In genomic region chr6:108002365-108003221, GRCh38 we compare ENCODE assay signal across 10 cellular contexts. TPM values are rescaled to one million over a fixed set of nuclear protein-coding genes. Genes with fewer than 3 reads are reported as not detected.
DNase-seq lines count a peak whose midpoint lies in the region; ATAC-seq, FAIRE-seq and TF ChIP-seq lines count a peak whose summit lies in the region.
"Had no signal": no experiment of that assay in that cellular context is flagged by ENCODE, and none has a peak within 500 bp of the region (broad histone marks: within the 10 kb centered on the region; RNA-seq: fewer than 3 reads in every experiment).

No MANE protein-coding gene starts in this region.

- dilution Hi-C loops in keratinocyte (cut with MboI; ENCODE audit: extremely low pct_ligation_motif_present, low sequenced_read_pairs): no loop called here

- peak overlapping the region; percentile 28 for H3K27ac Mint-ChIP-seq in astrocyte (ENCODE audit: unreplicated experiment)
- H3K27ac Mint-ChIP-seq in naive thymus-derived CD4-positive, alpha-beta T cell: no peak overlapping the region
- H3K27ac Mint-ChIP-seq: stimulated activated effector memory CD8-positive, alpha-beta T cell treated with anti-CD3 and anti-CD28 coated beads, Interleukin-12 subunit alpha, Interleukin-12 subunit beta, amount 100 ng/mL, for 72 hours had no signal

- H3K36me3 ChIP-seq in astrocyte (ENCODE audit: insufficient read depth, low read length) (no peaks in the 10 kb centered on the region), keratinocyte (ENCODE audit: control insufficient read depth in 2 of 2, extremely low read depth in 1 of 2, insufficient read depth in 2 of 2, low read length in 2 of 2) (no peaks in the 10 kb centered on the region)
- no peaks in the 10 kb centered on the region for H3K36me3 ChIP-seq in naive thymus-derived CD4-positive, alpha-beta T cell (ENCODE audit: control insufficient read depth in 2 of 3, insufficient read depth in 3 of 3, low read length in 3 of 3)
- H3K36me3 ChIP-seq: heart right ventricle had no signal

- peaks cover 1% of the 10 kb centered on the region for H3K4me1 Mint-ChIP-seq in astrocyte (ENCODE audit: low read depth, unreplicated experiment)
- H3K4me1 Mint-ChIP-seq in naive thymus-derived CD4-positive, alpha-beta T cell: no peaks in the 10 kb centered on the region
- H3K4me1 Mint-ChIP-seq: stimulated activated effector memory CD8-positive, alpha-beta T cell treated with anti-CD3 and anti-CD28 coated beads, Interleukin-12 subunit alpha, Interleukin-12 subunit beta, amount 100 ng/mL, for 72 hours had no signal

- POLR2A ChIA-PET in naive thymus-derived CD4-positive, alpha-beta T cell (lab: Charles Lee): no interaction called here

- peaks cover 2% of the 10 kb centered on the region for H3K27me3 Mint-ChIP-seq in astrocyte (ENCODE audit: low read depth, unreplicated experiment)
- peaks cover 0 to 9% (median 0%) of the 10 kb centered on the region in 5 donors for H3K27me3 Mint-ChIP-seq in naive thymus-derived CD4-positive, alpha-beta T cell

- H2AFZ ChIP-seq in astrocyte (ENCODE audit: low read depth, low read length): peak overlapping the region; percentile 54
- peak overlapping the region; percentile 50 for H2AFZ ChIP-seq in keratinocyte (ENCODE audit: control insufficient read depth, low read length)

- no peaks in the 10 kb centered on the region for H3K9me3 ChIP-seq in astrocyte (ENCODE audit: insufficient read depth, low read depth, low read length)
- no peaks in the 10 kb centered on the region for H3K9me3 ChIP-seq in keratinocyte (ENCODE audit: control insufficient read depth, low read depth, low read length)
- H3K9me3 ChIP-seq in naive thymus-derived CD4-positive, alpha-beta T cell (ENCODE audit: control insufficient read depth in 2 of 3, low read length in 3 of 3): no peaks in the 10 kb centered on the region
- H3K9me3 ChIP-seq: heart right ventricle had no signal

- no peak overlapping the region for H3K27ac ChIP-seq in astrocyte (ENCODE audit: low read depth, low read length)
- peak overlapping the region; percentile 65 for H3K27ac ChIP-seq in keratinocyte (ENCODE audit: control insufficient read depth, insufficient read depth, low read length)
- H3K27ac ChIP-seq in naive thymus-derived CD4-positive, alpha-beta T cell (ENCODE audit: low read depth, low read length): no peak overlapping the region
- H3K27ac ChIP-seq: heart right ventricle had no signal

- TF ChIP-seq CTCF in astrocyte (IDR thresholded peaks at IDR 0.05; ENCODE audit: insufficient read depth, low read depth, low read length): no peak
- TF ChIP-seq CTCF in keratinocyte (optimal IDR thresholded peaks at IDR 0.05 in 1 of 3, IDR thresholded peaks at IDR 0.05 in 1 of 3, conservative IDR thresholded peaks at IDR 0.05 in 1 of 3; ENCODE audit: extremely low read depth in 1 of 3, insufficient read depth in 2 of 3, low read length in 3 of 3): no peak

- H3K4me3 ChIP-seq in astrocyte (ENCODE audit: insufficient read depth, low read depth, low read length) (no peak overlapping the region), keratinocyte (ENCODE audit: control insufficient read depth in 2 of 3, extremely low read depth in 1 of 3, insufficient read depth in 2 of 3, low read depth in 1 of 3, low read length in 3 of 3) (no peak overlapping the region)
- no peak overlapping the region for H3K4me3 ChIP-seq in naive thymus-derived CD4-positive, alpha-beta T cell (ENCODE audit: low read length)
- H3K4me3 ChIP-seq: heart right ventricle had no signal

- intact Hi-C loops in naive thymus-derived CD4-positive, alpha-beta T cell (cut with micrococcal nuclease): no loop called here

- H4K20me1 ChIP-seq in astrocyte (ENCODE audit: insufficient read depth, low read length) (no peaks in the 10 kb centered on the region), keratinocyte (ENCODE audit: control insufficient read depth, extremely low read depth, insufficient read depth, low read length) (no peaks in the 10 kb centered on the region)

- ATAC-seq in HG03460 (IDR thresholded peaks at IDR 0.05; ENCODE audit: unreplicated experiment): no peak
- ATAC-seq in HG03521 (IDR thresholded peaks at IDR 0.05; ENCODE audit: unreplicated experiment): no peak
- no peak for ATAC-seq in naive thymus-derived CD4-positive, alpha-beta T cell
- ATAC-seq: stimulated activated effector memory CD8-positive, alpha-beta T cell treated with anti-CD3 and anti-CD28 coated beads, Interleukin-12 subunit alpha, Interleukin-12 subunit beta, amount 100 ng/mL, for 72 hours had no signal

- no peaks in the 10 kb centered on the region for H3K4me1 ChIP-seq in astrocyte (ENCODE audit: insufficient read depth, low read length)
- H3K4me1 ChIP-seq in keratinocyte (ENCODE audit: control insufficient read depth, extremely low read depth, insufficient read depth, low read length): peaks cover 14% of the 10 kb centered on the region
- no peaks in the 10 kb centered on the region for H3K4me1 ChIP-seq in naive thymus-derived CD4-positive, alpha-beta T cell (ENCODE audit: control insufficient read depth in 2 of 2, insufficient read depth in 2 of 2, low read length in 2 of 2)

- no peaks in the 10 kb centered on the region for H3K36me3 Mint-ChIP-seq in astrocyte (ENCODE audit: low read depth, unreplicated experiment)
- peaks cover 0 to 4% (median 0%) of the 10 kb centered on the region in 5 donors for H3K36me3 Mint-ChIP-seq in naive thymus-derived CD4-positive, alpha-beta T cell
- H3K36me3 Mint-ChIP-seq: stimulated activated effector memory CD8-positive, alpha-beta T cell treated with anti-CD3 and anti-CD28 coated beads, Interleukin-12 subunit alpha, Interleukin-12 subunit beta, amount 100 ng/mL, for 72 hours had no signal

- H3K9ac ChIP-seq in astrocyte (ENCODE audit: low read length) (no peak overlapping the region), keratinocyte (ENCODE audit: control insufficient read depth, extremely low read depth, insufficient read depth, low read length) (peak overlapping the region; percentile 25)

- FAIRE-seq in astrocyte (lab: Jason Lieb, UNC): no peak
- FAIRE-seq in keratinocyte (lab: Jason Lieb, UNC): peak; percentile 90

- H3K27me3 ChIP-seq in astrocyte (ENCODE audit: insufficient read depth, low read length) (no peaks in the 10 kb centered on the region), keratinocyte (ENCODE audit: control insufficient read depth, extremely low read depth, insufficient read depth, low read length) (no peaks in the 10 kb centered on the region)
- H3K27me3 ChIP-seq in naive thymus-derived CD4-positive, alpha-beta T cell (ENCODE audit: control insufficient read depth in 2 of 2, insufficient read depth in 2 of 2, low read length in 2 of 2): no peaks in the 10 kb centered on the region

- H3K4me3 Mint-ChIP-seq in astrocyte (ENCODE audit: unreplicated experiment): no peak overlapping the region
- H3K4me3 Mint-ChIP-seq in naive thymus-derived CD4-positive, alpha-beta T cell: no peak overlapping the region
- H3K4me3 Mint-ChIP-seq: stimulated activated effector memory CD8-positive, alpha-beta T cell treated with anti-CD3 and anti-CD28 coated beads, Interleukin-12 subunit alpha, Interleukin-12 subunit beta, amount 100 ng/mL, for 72 hours had no signal

- no peaks in the 10 kb centered on the region for H3K9me1 ChIP-seq in keratinocyte (ENCODE audit: control insufficient read depth, extremely low read depth, insufficient read depth, low read length)

- no peaks in the 10 kb centered on the region for H3K79me2 ChIP-seq in astrocyte (ENCODE audit: insufficient read depth, low read length)
- no peaks in the 10 kb centered on the region for H3K79me2 ChIP-seq in keratinocyte (ENCODE audit: control insufficient read depth, insufficient read depth, low read length)

- H3K4me2 ChIP-seq in astrocyte (ENCODE audit: low read length) (no peak overlapping the region), keratinocyte (ENCODE audit: control insufficient read depth, extremely low read depth, insufficient read depth, low read depth, low read length) (peak overlapping the region; percentile 11)

- DNase-seq in NCI-H1417 (lab: John Stamatoyannopoulos, UW) (peak in 2 of 3 experiments; percentile 64 to 89), astrocyte (ENCODE audit: low read depth) (no peak), keratinocyte (ENCODE audit: low read depth, low spot score) (peak; percentile 75), stromal cell of bone marrow (ENCODE audit: low read depth) (peak; percentile 19), OCI-M1 (lab: John Stamatoyannopoulos, UW) (no peak)
- no peak for DNase-seq in naive thymus-derived CD4-positive, alpha-beta T cell
- DNase-seq: heart right ventricle had no signal

- CTCF ChIA-PET in naive thymus-derived CD4-positive, alpha-beta T cell (lab: Charles Lee): no interaction called here

- no peaks in the 10 kb centered on the region for H3K9me3 Mint-ChIP-seq in astrocyte (ENCODE audit: unreplicated experiment)
- H3K9me3 Mint-ChIP-seq in naive thymus-derived CD4-positive, alpha-beta T cell: peaks cover 0 to 4% (median 0%) of the 10 kb centered on the region in 11 donors
- H3K9me3 Mint-ChIP-seq: stimulated activated effector memory CD8-positive, alpha-beta T cell treated with anti-CD3 and anti-CD28 coated beads, Interleukin-12 subunit alpha, Interleukin-12 subunit beta, amount 100 ng/mL, for 72 hours had no signal

RNA-seq across cellular contexts. Expression of gene SEC63, which starts 44.6 kb away (rescaled TPM):
- 161 and 179 TPM in 2 replicates for total RNA-seq in astrocyte
- polyA plus RNA-seq in keratinocyte: 40.3 to 91.4 TPM (median 51.3 TPM) in 3 replicates
- 205 TPM for polyA plus RNA-seq in keratinocyte (2011; ENCODE audit: low read depth)
- 31.8 and 64.5 TPM in 2 replicates for polyA plus RNA-seq in keratinocyte (2011; cell fraction: cytosol; rRNA removed)
- polyA plus RNA-seq in keratinocyte (2011; cell fraction: nucleus; rRNA removed): 89.3 and 120 TPM in 2 replicates
- 54.8 and 71.9 TPM in 2 replicates for polyA plus RNA-seq in keratinocyte (2012; ENCODE audit: low replicate concordance)
- polyA minus RNA-seq in keratinocyte: 8.1 to 51.9 TPM (median 15.4 TPM) in 3 replicates
- polyA minus RNA-seq in keratinocyte (2011; cell fraction: cytosol; rRNA and poly(A)+ RNA removed): 19.2 TPM
- polyA minus RNA-seq in keratinocyte (2011; cell fraction: nucleus; rRNA and poly(A)+ RNA removed): 39.6 and 102 TPM in 2 replicates
- total RNA-seq in naive thymus-derived CD4-positive, alpha-beta T cell: 10 to 100 TPM; 82.9 to 89.0 (median 86.0) TPM
- polyA plus RNA-seq in naive thymus-derived CD4-positive, alpha-beta T cell: 10 to 100 TPM; 24.6 to 25.5 TPM

Comparison
In these comparisons a context has a peak if more than half of its experiments do, and no peak if none do; other contexts are left out.
1. DNase-seq: peak in NCI-H1417 (2 of 3), keratinocyte (single experiment) and stromal cell of bone marrow (single experiment); none in astrocyte (single experiment), naive thymus-derived CD4-positive, alpha-beta T cell (0 of 9) and OCI-M1 (single experiment).